Comparison of ENCODE assay signal across 8 cellular contexts in genomic region chr2:20223345-20224190, GRCh38. TPM values are rescaled to one million over a fixed set of nuclear protein-coding genes. Genes with fewer than 3 reads are reported as not detected.
DNase-seq lines count a peak whose midpoint lies in the region; ATAC-seq and TF ChIP-seq lines count a peak whose summit lies in the region.

No MANE protein-coding gene starts in this region.

- H3K27ac ChIP-seq in right cardiac atrium (ENCODE audit: low read length) (no peak overlapping the region), gastrocnemius medialis (no peak overlapping the region)

- peak overlapping the region; percentile 68 for H3K4me3 ChIP-seq in right cardiac atrium (ENCODE audit: low read length)
- H3K4me3 ChIP-seq in gastrocnemius medialis, result peak overlapping the region; percentile 51 to 68 (median 63)

- peak overlapping the region; percentile 38 to 47 for H3K4me3 Mint-ChIP-seq in activated T-cell treated with anti-CD3 and anti-CD28 coated beads, Interleukin-2, amount 50 U/mL, for 72 hours

- no peak overlapping the region for H3K27ac Mint-ChIP-seq in activated T-cell treated with anti-CD3 and anti-CD28 coated beads, Interleukin-2, amount 50 U/mL, for 72 hours

- ATAC-seq in GM21515 (IDR thresholded peaks at IDR 0.05; ENCODE audit: unreplicated experiment), result peak; percentile 25
- ATAC-seq in activated T-cell treated with anti-CD3 and anti-CD28 coated beads, Interleukin-2, amount 50 U/mL, for 72 hours (replicated peaks in 1 of 2), result peak; percentile 17 to 25
- peak; percentile 47 to 55 for ATAC-seq in right cardiac atrium
- ATAC-seq in gastrocnemius medialis, result peak; percentile 27 to 38
- no peak for ATAC-seq in GM18858 (IDR thresholded peaks at IDR 0.05; ENCODE audit: unreplicated experiment)
- no peak for ATAC-seq in GM21786 (IDR thresholded peaks at IDR 0.05; ENCODE audit: unreplicated experiment)

- H3K9me3 Mint-ChIP-seq in activated T-cell treated with anti-CD3 and anti-CD28 coated beads, Interleukin-2, amount 50 U/mL, for 72 hours, result no peaks in the 10 kb centered on the region

- H3K4me1 ChIP-seq in right cardiac atrium (ENCODE audit: control insufficient read depth, insufficient read depth, low read length) (no peaks in the 10 kb centered on the region), gastrocnemius medialis (peaks cover 0 to 8% of the 10 kb centered on the region in 2 donors)

- under 1% methylated on average over 71 of the region's 71 CpGs for WGBS in right cardiac atrium

- DNase-seq in DMS 273 (lab: John Stamatoyannopoulos, UW; ENCODE audit: unreplicated experiment) (peak; percentile 86), NCI-H1105 (lab: John Stamatoyannopoulos, UW) (peak; percentile 69), right cardiac atrium (peak; percentile 39 to 73 (median 67)), gastrocnemius medialis (no peak)
- DNase-seq in activated T-cell treated with anti-CD3 and anti-CD28 coated beads, Interleukin-2, amount 50 U/mL, for 72 hours, result peak; percentile 11 to 20

- no peaks in the 10 kb centered on the region for H3K36me3 Mint-ChIP-seq in activated T-cell treated with anti-CD3 and anti-CD28 coated beads, Interleukin-2, amount 50 U/mL, for 72 hours (ENCODE audit: insufficient read depth in 2 of 2)

- no peaks in the 10 kb centered on the region for H3K36me3 ChIP-seq in gastrocnemius medialis

- peaks cover 67% of the 10 kb centered on the region for H3K27me3 Mint-ChIP-seq in activated T-cell treated with anti-CD3 and anti-CD28 coated beads, Interleukin-2, amount 50 U/mL, for 72 hours (ENCODE audit: low read depth)

- intact Hi-C loops in right cardiac atrium (cut with DNase I) (loop anchor here in 1 of 4 donors (10.0 kb wide), 1 partner anchor 89 kb away; no protein-coding TSS in a partner anchor), gastrocnemius medialis (cut with DNase I; ENCODE audit: low total_unique reads) (loop anchor here (10.0 kb wide), 1 partner anchor 79 kb away; no protein-coding TSS in a partner anchor)

- in situ Hi-C loops in gastrocnemius medialis (cut with MboI; ENCODE audit: low sequenced_read_pairs in 4 of 4), result no loop called here

- H3K9me3 ChIP-seq in right cardiac atrium (ENCODE audit: control insufficient read depth, low read length) (no peaks in the 10 kb centered on the region), gastrocnemius medialis (no peaks in the 10 kb centered on the region)

- H3K4me1 Mint-ChIP-seq in activated T-cell treated with anti-CD3 and anti-CD28 coated beads, Interleukin-2, amount 50 U/mL, for 72 hours (ENCODE audit: low read depth), result peaks cover 5% of the 10 kb centered on the region

- no peaks in the 10 kb centered on the region for H3K27me3 ChIP-seq in right cardiac atrium (ENCODE audit: control insufficient read depth, insufficient read depth)
- H3K27me3 ChIP-seq in gastrocnemius medialis, result peaks cover 14 to 21% (median 19%) of the 10 kb centered on the region in 3 donors

- no peak for TF ChIP-seq CTCF in gastrocnemius medialis (IDR thresholded peaks at IDR 0.05 in 4 of 5, conservative IDR thresholded peaks at IDR 0.05 in 1 of 5)

- TF ChIP-seq POLR2A in gastrocnemius medialis (IDR thresholded peaks at IDR 0.05), result no peak

RNA-seq across cellular contexts. Expression of gene SDC1, which starts 1.4 kb away (rescaled TPM):
- total RNA-seq in activated T-cell treated with anti-CD3 and anti-CD28 coated beads, Interleukin-2, amount 50 U/mL, for 72 hours, result under 1 TPM; 0.16 to 0.38 TPM
- total RNA-seq in right cardiac atrium (under 1 TPM; 0.09 to 0.25 (median 0.20) TPM), gastrocnemius medialis (1 to 10 TPM in 2 of 4 donors, under 1 TPM in 1, not detected in 1; 0.41 to 1.2 (median 1.2) TPM)
- 0.23 TPM for polyA plus RNA-seq in right cardiac atrium

Comparison
In these comparisons a context has a peak if more than half of its experiments do, and no peak if none do; other contexts are left out.
1. DNase-seq: peak in DMS 273 (single experiment), NCI-H1105 (single experiment), activated T-cell treated with anti-CD3 and anti-CD28 coated beads, Interleukin-2, amount 50 U/mL, for 72 hours (2 of 2) and right cardiac atrium (3 of 3); none in gastrocnemius medialis (0 of 2).
2. ATAC-seq: peak in GM21515 (single experiment), activated T-cell treated with anti-CD3 and anti-CD28 coated beads, Interleukin-2, amount 50 U/mL, for 72 hours (2 of 2), right cardiac atrium (2 of 2) and gastrocnemius medialis (2 of 2); none in GM18858 (single experiment) and GM21786 (single experiment).